9 cellular contexts compared by ENCODE assay signal in the genomic region with DNA sequence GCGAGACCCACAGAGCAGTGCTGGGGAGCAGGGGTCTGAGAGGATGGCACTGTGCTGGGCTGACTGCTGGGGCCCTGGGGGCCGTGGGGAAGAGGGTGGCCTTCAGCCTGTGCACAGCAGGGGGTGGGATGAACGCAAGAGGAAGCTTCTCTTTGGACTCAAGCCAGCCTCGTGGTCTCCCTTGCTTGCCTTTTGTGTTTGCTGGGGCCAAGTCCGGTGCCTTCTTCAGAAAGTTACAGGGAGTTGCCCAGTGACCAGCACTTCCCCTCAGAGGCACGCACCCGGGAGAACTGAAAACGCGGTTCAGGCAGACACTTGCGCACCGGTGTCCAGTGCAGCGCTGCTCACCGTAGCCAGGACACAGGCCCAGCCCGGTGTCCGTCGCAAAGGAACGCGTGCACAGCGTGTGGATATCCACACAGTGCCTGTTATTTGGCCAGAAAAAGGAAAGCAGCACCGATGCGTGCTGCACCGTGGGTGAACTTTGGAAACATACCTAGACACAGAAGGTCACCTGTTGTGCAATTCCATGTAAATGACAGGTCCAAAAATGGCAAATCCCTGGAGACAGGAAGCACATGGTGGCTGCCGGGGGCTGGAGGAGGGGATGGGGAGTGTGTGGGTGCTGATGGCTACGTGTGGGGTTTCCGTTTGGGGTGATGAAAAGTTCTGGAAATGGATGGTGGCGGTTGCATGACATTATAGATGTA.
DNase-seq lines count a peak whose midpoint lies in the region; ATAC-seq lines count a peak whose summit lies in the region.
"Had no signal": no experiment of that assay in that cellular context is flagged by ENCODE, and none has a peak within 500 bp of the region (broad histone marks: within the 10 kb centered on the region; RNA-seq: fewer than 3 reads in every experiment).

No MANE protein-coding gene starts in this region.

- H3K4me2 ChIP-seq in BLaER1, result peak overlapping the region; percentile 91

- H3K9me3 ChIP-seq in BLaER1, result no peaks in the 10 kb centered on the region

- ATAC-seq in HG02798 (IDR thresholded peaks at IDR 0.05; ENCODE audit: poor library complexity, unreplicated experiment) (no peak), GM21381 (IDR thresholded peaks at IDR 0.05; ENCODE audit: unreplicated experiment) (no peak), GM18502 (IDR thresholded peaks at IDR 0.05; ENCODE audit: poor library complexity, unreplicated experiment) (no peak)

- H3K27ac ChIP-seq in BLaER1, result peak overlapping the region; percentile 67
- peak overlapping the region; percentile 73 for H3K27ac ChIP-seq in caudate nucleus (ENCODE audit: low read depth, low read length)

- peaks cover 77% of the 10 kb centered on the region for H3K4me1 ChIP-seq in BLaER1

- H3K27me3 ChIP-seq in BLaER1, result no peaks in the 10 kb centered on the region

- H4K20me1 ChIP-seq in BLaER1, result peaks cover 90% of the 10 kb centered on the region

- 0 out of 2 replicates have a peak overlapping the region, but pooled peaks have one; percentile 20 for H3K4me3 ChIP-seq in BLaER1

- DNase-seq in NCI-H1092 (lab: John Stamatoyannopoulos, UW) (peak; percentile 21), caudate nucleus (lab: John Stamatoyannopoulos, UW) (peak in 20 of 61 donors; percentile 11 to 54 (median 29)), midbrain (lab: John Stamatoyannopoulos, UW) (peak; percentile 54), inferior parietal cortex (ENCODE audit: extremely low spot score) (no peak)
- DNase-seq: DMS53 had no signal

- peaks cover 53% of the 10 kb centered on the region for H3K36me3 ChIP-seq in BLaER1

- peak overlapping the region; percentile 54 for H3K9ac ChIP-seq in BLaER1
